1 cellular context compared by ENCODE assay signal in the genomic region with DNA sequence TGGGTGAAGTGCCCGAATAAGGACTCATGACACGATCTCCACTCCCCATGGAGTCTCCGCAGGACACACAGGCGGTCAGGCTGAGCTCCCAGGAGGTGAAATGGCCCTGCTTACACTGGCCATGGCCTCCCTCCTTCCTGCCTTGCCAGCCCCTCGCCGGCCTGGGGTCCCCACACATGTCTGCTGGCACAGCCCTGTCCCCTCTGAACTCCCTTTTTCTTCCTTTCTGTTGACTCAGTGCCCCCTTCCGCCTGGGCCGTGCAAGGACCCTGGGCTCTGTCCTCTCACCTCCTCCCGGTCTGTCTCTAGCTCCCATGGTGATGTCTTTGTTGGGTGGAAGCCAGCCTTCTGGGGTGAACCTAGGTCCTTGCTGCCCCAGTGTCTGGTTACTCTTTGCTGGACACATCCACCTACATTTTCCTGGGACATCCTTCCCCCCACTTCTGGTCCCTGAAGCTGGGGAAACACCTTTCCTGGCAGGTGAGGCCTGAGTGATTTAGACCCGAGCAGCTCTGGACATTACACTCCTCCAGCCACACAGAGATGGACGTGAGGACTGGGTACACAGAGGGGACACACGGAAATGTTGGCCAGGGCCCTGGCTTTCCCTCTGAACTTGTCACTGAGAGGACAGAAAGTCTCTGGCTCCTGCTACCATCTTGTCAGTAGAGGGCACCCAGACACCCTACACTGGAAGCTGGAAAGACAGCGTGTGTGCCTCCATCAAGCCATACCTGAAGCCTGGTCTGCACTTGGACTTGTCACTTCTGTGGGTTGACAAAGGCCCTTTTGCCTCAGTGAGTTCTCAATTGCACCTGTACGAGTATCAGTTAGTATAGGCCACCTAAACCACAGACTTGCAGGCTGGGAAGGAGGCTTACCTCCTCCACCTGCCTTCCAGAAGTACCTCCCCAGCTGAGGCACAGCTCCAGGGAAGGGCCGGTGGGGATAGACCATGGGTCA.
TF ChIP-seq lines count a peak whose summit lies in the region.

No MANE protein-coding gene starts in this region.

TF ChIP-seq in HepG2, 621 proteins besides CTCF, POLR2A, EP300 and RAD21 (continued from another document):
- TF ChIP-seq, protein P1, sequence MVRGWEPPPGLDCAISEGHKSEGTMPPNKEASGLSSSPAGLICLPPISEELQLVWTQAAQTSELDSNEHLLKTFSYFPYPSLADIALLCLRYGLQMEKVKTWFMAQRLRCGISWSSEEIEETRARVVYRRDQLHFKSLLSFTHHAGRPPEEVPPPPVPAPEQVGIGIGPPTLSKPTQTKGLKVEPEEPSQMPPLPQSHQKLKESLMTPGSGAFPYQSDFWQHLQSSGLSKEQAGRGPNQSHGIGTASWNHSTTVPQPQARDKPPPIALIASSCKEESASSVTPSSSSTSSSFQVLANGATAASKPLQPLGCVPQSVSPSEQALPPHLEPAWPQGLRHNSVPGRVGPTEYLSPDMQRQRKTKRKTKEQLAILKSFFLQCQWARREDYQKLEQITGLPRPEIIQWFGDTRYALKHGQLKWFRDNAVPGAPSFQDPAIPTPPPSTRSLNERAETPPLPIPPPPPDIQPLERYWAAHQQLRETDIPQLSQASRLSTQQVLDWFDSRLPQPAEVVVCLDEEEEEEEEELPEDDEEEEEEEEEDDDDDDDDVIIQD (CRISPR knock-in tag; IDR thresholded peaks at IDR 0.05; ENCODE audit: low read depth), result no peak
- TF ChIP-seq ZNF329 (CRISPR knock-in tag; IDR thresholded peaks at IDR 0.05; ENCODE audit: low read depth) (peak; percentile 97), STAG1 (CRISPR knock-in tag; IDR thresholded peaks at IDR 0.05) (peak; percentile 47)
